Comparison of ENCODE assay signal across 19 cellular contexts in the genomic region with DNA sequence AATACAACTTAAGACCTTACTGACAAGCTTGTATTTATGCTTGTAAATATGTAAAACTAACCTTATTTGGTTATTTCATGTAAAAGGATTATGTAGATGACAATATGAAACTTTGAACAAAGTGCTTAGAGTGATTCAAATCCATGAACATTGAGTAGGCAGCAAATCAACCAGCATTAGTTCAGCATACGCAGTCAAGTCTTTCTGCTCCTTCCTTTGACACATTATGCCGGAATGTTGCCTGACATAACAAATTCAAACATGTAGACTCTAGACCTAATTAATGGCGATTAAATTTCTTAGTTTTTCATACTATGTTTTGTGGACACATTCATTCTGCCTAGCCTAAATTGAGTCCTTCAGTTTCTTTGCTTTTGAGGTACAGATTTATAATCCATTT.
A peak's percentile ranks its signal among the peaks of the same experiment; 100 is the strongest.
DNase-seq lines count a peak whose midpoint lies in the region; ATAC-seq and TF ChIP-seq lines count a peak whose summit lies in the region.
"Had no signal": no experiment of that assay in that cellular context is flagged by ENCODE, and none has a peak within 500 bp of the region (broad histone marks: within the 10 kb centered on the region; RNA-seq: fewer than 3 reads in every experiment).

No MANE protein-coding gene starts in this region.

- TF ChIP-seq CTCF in IMR-90 (conservative IDR thresholded peaks at IDR 0.05; ENCODE audit: low read depth, low read length) (no peak), nephron (IDR thresholded peaks at IDR 0.05; ENCODE audit: unreplicated experiment in 3 of 3) (no peak), stomach (IDR thresholded peaks at IDR 0.05) (no peak), GM10266 (IDR thresholded peaks at IDR 0.05; ENCODE audit: control insufficient read depth, insufficient read depth, low read depth, missing control alignments) (no peak)

- H3K36me3 Mint-ChIP-seq in nephron (ENCODE audit: low read depth): no peaks in the 10 kb centered on the region
- H3K36me3 Mint-ChIP-seq: CD4-positive, alpha-beta memory T cell had no signal

- H3K4me1 Mint-ChIP-seq in nephron: peaks cover 54% of the 10 kb centered on the region
- H3K4me1 Mint-ChIP-seq: activated CD4-positive, alpha-beta T cell treated with anti-CD3 and anti-CD28 coated beads for 36 hours; activated naive CD8-positive, alpha-beta T cell treated with anti-CD3 and anti-CD28 coated beads, Interleukin-2, amount 50 U/mL, for 24 hours; CD4-positive, alpha-beta memory T cell had no signal

- H3K9me3 ChIP-seq in IMR-90 (ENCODE audit: control insufficient read depth, insufficient read depth, low read length): no peaks in the 10 kb centered on the region
- no peaks in the 10 kb centered on the region for H3K9me3 ChIP-seq in stomach

- no TSS peak for BruUV-seq in IMR-90 (replicated peaks; lab: Mats Ljungman, UMichigan)

- H2AFZ ChIP-seq in IMR-90 (replicated peaks; ENCODE audit: low read length, poor library complexity): no peak overlapping the region

- intact Hi-C loops in IMR-90 (cut with micrococcal nuclease) (no loop called here), stomach (cut with DNase I; ENCODE audit: low total_unique reads) (no loop called here)

- peak overlapping the region; percentile 43 to 86 (median 74) for H3K27ac Mint-ChIP-seq in nephron
- H3K27ac Mint-ChIP-seq: activated CD4-positive, alpha-beta T cell treated with anti-CD3 and anti-CD28 coated beads for 36 hours; activated naive CD8-positive, alpha-beta T cell treated with anti-CD3 and anti-CD28 coated beads, Interleukin-2, amount 50 U/mL, for 24 hours; activated T-helper 2 cell treated with anti-CD3 and anti-CD28 coated beads, Interferon-gamma antibody, Interleukin-2, Interleukin-4, amounts not matched to agents 10 μg/mL and 5 μg/mL and 100 μg/mL, durations not matched to agents 14 hours and 24 hours and 36 hours; CD4-positive, alpha-beta memory T cell had no signal

- H3K27me3 ChIP-seq in IMR-90 (ENCODE audit: control insufficient read depth, insufficient read depth, low read length): peaks cover 3% of the 10 kb centered on the region; the same call in 1 of the 2 replicates
- H3K27me3 ChIP-seq in stomach: no peaks in the 10 kb centered on the region
- H3K27me3 ChIP-seq: cardiac muscle cell had no signal

- no peak overlapping the region for H2BK120ac ChIP-seq in IMR-90 (ENCODE audit: low read depth, low read length)

- no peaks in the 10 kb centered on the region for H3K79me1 ChIP-seq in IMR-90 (ENCODE audit: low read depth in 1 of 2, low read length in 2 of 2)

- H3K23ac ChIP-seq in IMR-90 (ENCODE audit: low read depth, low read length): no peak overlapping the region

- in situ Hi-C loops in IMR-90 (cut with MboI; ENCODE audit: low sequenced_read_pairs): no loop called here

- no peaks in the 10 kb centered on the region for H4K20me1 ChIP-seq in IMR-90 (ENCODE audit: insufficient read depth, low read length)

- no peak for ATAC-seq in IMR-90 (ENCODE audit: low read depth)
- no peak for ATAC-seq in HG03469 (IDR thresholded peaks at IDR 0.05; ENCODE audit: unreplicated experiment)
- ATAC-seq: activated CD4-positive, alpha-beta T cell treated with anti-CD3 and anti-CD28 coated beads for 36 hours; activated naive CD8-positive, alpha-beta T cell treated with anti-CD3 and anti-CD28 coated beads, Interleukin-2, amount 50 U/mL, for 24 hours had no signal

- no peak for TF ChIP-seq EP300 in stomach (IDR thresholded peaks at IDR 0.05)

- DNase-seq in IMR-90: peak; percentile 10
- DNase-seq in dermis blood vessel endothelial cell: peak; percentile 57
- no peak for DNase-seq in stomach
- DNase-seq in GM10266 (ENCODE audit: extremely low spot score): no peak
- DNase-seq in NCI-H1436 (lab: John Stamatoyannopoulos, UW): no peak
- DNase-seq: activated CD4-positive, alpha-beta T cell treated with anti-CD3 and anti-CD28 coated beads for 36 hours; activated naive CD8-positive, alpha-beta T cell treated with anti-CD3 and anti-CD28 coated beads, Interleukin-2, amount 50 U/mL, for 24 hours; CD4-positive, alpha-beta memory T cell; head of caudate nucleus; NCI-H1105; NCI-H2081 treated with DMSO at 0.1 percent for 48 hours; NCI-H524; posterior cingulate gyrus; stimulated activated CD8-positive, alpha-beta memory T cell treated with anti-CD3 and anti-CD28 coated beads, Interleukin-4, amount 100 ng/mL, for 48 hours had no signal

- H3K18ac ChIP-seq in IMR-90 (ENCODE audit: low read depth, low read length): no peak overlapping the region

- no peak overlapping the region for H2BK5ac ChIP-seq in IMR-90 (ENCODE audit: low read depth, low read length, poor library complexity, severe bottlenecking)

- TF ChIP-seq POLR2A in IMR-90 (IDR thresholded peaks at IDR 0.05; ENCODE audit: low read depth, low read length) (no peak), stomach (IDR thresholded peaks at IDR 0.05) (no peak)

- CTCF ChIA-PET in IMR-90 (lab: Yijun Ruan, JAX): no interaction called here

- no peaks in the 10 kb centered on the region; the same call in 1 of the 2 replicates for H3K9me1 ChIP-seq in IMR-90 (ENCODE audit: insufficient read depth, low read length)

- no peak overlapping the region for H3K56ac ChIP-seq in IMR-90 (ENCODE audit: extremely low read depth, insufficient read depth, low read length)

- H3K4ac ChIP-seq in IMR-90 (ENCODE audit: low read depth, low read length): no peak overlapping the region

- H2AK5ac ChIP-seq in IMR-90 (ENCODE audit: low read depth, low read length): no peak overlapping the region

- no peaks in the 10 kb centered on the region for H3K9me3 Mint-ChIP-seq in nephron
- H3K9me3 Mint-ChIP-seq: activated naive CD8-positive, alpha-beta T cell treated with anti-CD3 and anti-CD28 coated beads, Interleukin-2, amount 50 U/mL, for 24 hours; activated T-helper 2 cell treated with anti-CD3 and anti-CD28 coated beads, Interferon-gamma antibody, Interleukin-2, Interleukin-4, amounts not matched to agents 10 μg/mL and 5 μg/mL and 100 μg/mL, durations not matched to agents 14 hours and 24 hours and 36 hours; CD4-positive, alpha-beta memory T cell had no signal

- H3K4me2 ChIP-seq in IMR-90 (ENCODE audit: low read depth, low read length): no peak overlapping the region

- H4K91ac ChIP-seq in IMR-90 (ENCODE audit: insufficient read depth, low read depth, low read length): no peak overlapping the region

- no peak overlapping the region for H2BK20ac ChIP-seq in IMR-90 (ENCODE audit: low read depth, low read length)

- H3K27ac ChIP-seq in IMR-90 (ENCODE audit: insufficient read depth, low read length) (no peak overlapping the region), stomach (peak overlapping the region in 3 of 5 donors; percentile 63 to 84 (median 71))
- H3K27ac ChIP-seq: cardiac muscle cell had no signal

- TF ChIP-seq RAD21 in IMR-90 (IDR thresholded peaks at IDR 0.05; ENCODE audit: low read length): no peak

- H4K5ac ChIP-seq in IMR-90 (ENCODE audit: low read depth, low read length): no peak overlapping the region

- H3K4me3 Mint-ChIP-seq in nephron: peak overlapping the region; percentile 40 to 90 (median 89)
- H3K4me3 Mint-ChIP-seq: activated CD4-positive, alpha-beta T cell treated with anti-CD3 and anti-CD28 coated beads for 36 hours; activated naive CD8-positive, alpha-beta T cell treated with anti-CD3 and anti-CD28 coated beads, Interleukin-2, amount 50 U/mL, for 24 hours; CD4-positive, alpha-beta memory T cell had no signal

- H3K36me3 ChIP-seq in IMR-90 (ENCODE audit: control insufficient read depth, insufficient read depth, low read length) (no peaks in the 10 kb centered on the region), stomach (no peaks in the 10 kb centered on the region)
- H3K36me3 ChIP-seq: cardiac muscle cell had no signal

- WGBS in IMR-90 (ENCODE audit: extremely low coverage in 2 of 2, insufficient read length in 1 of 2), 2 experiments: no CpG with 5 or more reads among the region's 3 CpGs
- WGBS in stomach, 5 donors: 38 to 69% (median 54%) methylated on average over 3 of the region's 3 CpGs

- H3K14ac ChIP-seq in IMR-90 (replicated peaks; ENCODE audit: low read depth, low read length): 0 out of 2 replicates have a peak overlapping the region, but pooled peaks have one; percentile 17

- no peak overlapping the region for H3K9ac ChIP-seq in IMR-90 (ENCODE audit: low read depth, low read length)

- H3K4me1 ChIP-seq in IMR-90 (ENCODE audit: control insufficient read depth, insufficient read depth, low read length) (peaks cover 6% of the 10 kb centered on the region; the same call in 1 of the 2 replicates), stomach (peaks cover 20 to 94% (median 65%) of the 10 kb centered on the region in 4 donors)

- no peaks in the 10 kb centered on the region for H3K27me3 Mint-ChIP-seq in nephron (ENCODE audit: low read depth)
- H3K27me3 Mint-ChIP-seq: activated naive CD8-positive, alpha-beta T cell treated with anti-CD3 and anti-CD28 coated beads, Interleukin-2, amount 50 U/mL, for 24 hours had no signal

- dilution Hi-C loops in IMR-90 (cut with HindIII; ENCODE audit: low sequenced_read_pairs, unreplicated experiment): no loop called here

- H2BK15ac ChIP-seq in IMR-90 (ENCODE audit: low read depth, low read length): no peak overlapping the region

- H2AK9ac ChIP-seq in IMR-90 (replicated peaks; ENCODE audit: low read depth, low read length, poor library complexity): no peak overlapping the region

- H3K4me3 ChIP-seq in IMR-90 (ENCODE audit: insufficient read depth, low read depth, low read length): no peak overlapping the region
- H3K4me3 ChIP-seq in stomach: peak overlapping the region; percentile 13 to 32 (median 24)
- H3K4me3 ChIP-seq: cardiac muscle cell, lung had no signal

- H4K8ac ChIP-seq in IMR-90 (ENCODE audit: low read depth in 2 of 2, low read length in 2 of 2): no peak overlapping the region

- POLR2A ChIA-PET in IMR-90 (lab: Charles Lee; ENCODE audit: unreplicated experiment): no interaction called here

TF ChIP-seq in IMR-90, 13 proteins besides CTCF, POLR2A, EP300 and RAD21 (continues in another document):
- TF ChIP-seq MAZ (IDR thresholded peaks at IDR 0.05; ENCODE audit: borderline replicate concordance, low read depth, low read length) (no peak), MAFK (IDR thresholded peaks at IDR 0.05; ENCODE audit: low read depth, low read length) (no peak), FOS (IDR thresholded peaks at IDR 0.05; ENCODE audit: low read depth, low read length) (no peak), MXI1 (IDR thresholded peaks at IDR 0.05; ENCODE audit: borderline replicate concordance, low read depth, low read length) (no peak), CHD1 (IDR thresholded peaks at IDR 0.05; ENCODE audit: low read depth, low read length) (no peak), BHLHE40 (IDR thresholded peaks at IDR 0.05; ENCODE audit: low read depth, low read length) (no peak), CEBPB (IDR thresholded peaks at IDR 0.05; ENCODE audit: low read depth, low read length) (no peak)
- TF ChIP-seq, protein P1, sequence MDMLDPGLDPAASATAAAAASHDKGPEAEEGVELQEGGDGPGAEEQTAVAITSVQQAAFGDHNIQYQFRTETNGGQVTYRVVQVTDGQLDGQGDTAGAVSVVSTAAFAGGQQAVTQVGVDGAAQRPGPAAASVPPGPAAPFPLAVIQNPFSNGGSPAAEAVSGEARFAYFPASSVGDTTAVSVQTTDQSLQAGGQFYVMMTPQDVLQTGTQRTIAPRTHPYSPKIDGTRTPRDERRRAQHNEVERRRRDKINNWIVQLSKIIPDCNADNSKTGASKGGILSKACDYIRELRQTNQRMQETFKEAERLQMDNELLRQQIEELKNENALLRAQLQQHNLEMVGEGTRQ (IDR thresholded peaks at IDR 0.05; ENCODE audit: low read depth, low read length): no peak

Comparison
In these comparisons a context has a peak if more than half of its experiments do, and no peak if none do; other contexts are left out.
1. DNase-seq: peak in IMR-90 (single experiment) and dermis blood vessel endothelial cell (single experiment); none in stomach (single experiment), GM10266 (single experiment) and NCI-H1436 (single experiment).